ENCODE assay signal across 24 cellular contexts in the genomic region with DNA sequence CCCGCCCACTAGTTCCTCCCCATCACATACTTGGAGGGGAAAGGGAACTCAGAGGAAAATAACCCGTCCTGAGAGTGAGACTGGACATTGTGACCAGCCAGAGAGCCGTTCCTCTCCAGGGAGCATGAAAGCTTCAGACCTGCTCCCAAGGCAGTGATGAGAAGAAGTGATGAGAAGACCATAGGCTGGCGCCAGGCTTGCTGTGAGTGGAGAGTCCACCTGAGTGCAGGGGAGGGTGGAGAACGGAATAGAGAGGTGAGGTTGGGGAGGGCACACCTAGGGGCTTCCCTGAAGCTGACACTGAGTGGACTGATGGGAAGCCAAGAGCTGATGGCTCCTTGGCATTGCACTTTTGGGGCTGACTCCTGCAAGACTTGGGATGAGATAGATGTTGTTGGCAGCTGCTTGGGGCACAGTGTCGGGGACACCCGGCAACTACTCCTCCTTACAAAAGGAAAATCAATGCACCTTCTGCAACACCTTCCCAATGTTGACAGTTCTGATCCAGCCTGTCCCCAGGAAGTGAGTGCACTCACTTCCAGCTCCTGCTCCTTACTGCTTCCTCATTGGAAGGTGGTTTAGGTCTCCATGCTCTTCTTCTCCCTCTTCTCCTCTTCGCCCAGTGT.
"Had no signal": no experiment of that assay in that cellular context is flagged by ENCODE, and none has a peak within 500 bp of the region (broad histone marks: within the 10 kb centered on the region; RNA-seq: fewer than 3 reads in every experiment).

No MANE protein-coding gene starts in this region.

- ATAC-seq: HepG2 had no signal

- H3K4me3 ChIP-seq: MG63, SJSA1, SK-N-MC had no signal

- DNase-seq: IMR-90, Karpas-422, KG1, MG63, NCI-H1092, NCI-H1105 treated with DMSO at 0.1 percent for 48 hours, NCI-H1417 treated with DMSO at 0.1 percent for 48 hours, NCI-H146, NCI-H1694 treated with DMSO at 0.1 percent for 48 hours, NCI-H1930, NCI-H2081, NCI-H2107, NCI-H226, NCI-H446, NCI-H510A, NCI-H524 treated with DMSO at 0.1 percent for 48 hours, NCI-H69, NCI-H774, Right ventricle myocardium superior, RPMI8226, SIG-M5 had no signal

- H3K9me3 ChIP-seq: MG63, SJSA1 had no signal

- H3K27me3 ChIP-seq: MG63, SJSA1 had no signal

- H3K36me3 ChIP-seq: MG63, SJSA1 had no signal

- H3K4me1 ChIP-seq: SJSA1 had no signal

- H3K27ac ChIP-seq: SJSA1, SK-N-MC had no signal
